19 cellular contexts compared by ENCODE assay signal in the genomic region with DNA sequence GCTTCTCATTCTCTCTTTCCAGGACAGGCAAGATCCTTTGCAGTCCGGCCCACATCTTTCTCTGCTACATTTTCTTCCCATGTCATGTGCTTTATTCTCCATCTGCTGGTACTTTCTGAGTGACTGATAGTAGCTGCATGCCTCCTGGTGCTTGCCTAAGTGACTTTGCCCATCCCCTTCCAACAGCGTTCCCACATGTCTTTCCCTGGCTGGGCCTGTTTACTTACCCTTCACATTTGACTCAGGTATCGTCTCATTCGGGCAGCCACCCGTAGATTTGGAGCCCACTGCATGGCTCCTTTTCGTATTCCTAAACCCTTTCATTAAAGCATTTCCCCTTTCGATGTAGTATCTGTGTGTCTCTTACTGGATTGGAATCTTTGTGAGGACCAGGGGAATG. TPM values are rescaled to one million over a fixed set of nuclear protein-coding genes. Genes with fewer than 3 reads are reported as not detected.
DNase-seq lines count a peak whose midpoint lies in the region; ATAC-seq and TF ChIP-seq lines count a peak whose summit lies in the region.
"Had no signal": no experiment of that assay in that cellular context is flagged by ENCODE, and none has a peak within 500 bp of the region (broad histone marks: within the 10 kb centered on the region; RNA-seq: fewer than 3 reads in every experiment).

No MANE protein-coding gene starts in this region.

- H3K9me3 ChIP-seq in right atrium auricular region (no peaks in the 10 kb centered on the region), right cardiac atrium (ENCODE audit: control insufficient read depth, low read length) (no peaks in the 10 kb centered on the region), sigmoid colon (no peaks in the 10 kb centered on the region)
- H3K9me3 ChIP-seq: HAP-1, SK-N-SH had no signal

- H3K27me3 ChIP-seq in right atrium auricular region = no peaks in the 10 kb centered on the region
- no peaks in the 10 kb centered on the region for H3K27me3 ChIP-seq in right cardiac atrium (ENCODE audit: control insufficient read depth, insufficient read depth)
- H3K27me3 ChIP-seq in sigmoid colon = no peaks in the 10 kb centered on the region

- WGBS in right cardiac atrium = 87% methylated on average over 7 of the region's 7 CpGs
- 91% methylated on average over 7 of the region's 7 CpGs for WGBS in sigmoid colon, 2 donors

- ATAC-seq in Right ventricle myocardium superior (ENCODE audit: poor library complexity) = peak; percentile 36
- peak; percentile 25 to 50 for ATAC-seq in right cardiac atrium
- ATAC-seq: GM12878 had no signal

- intact Hi-C loops in Right ventricle myocardium superior (cut with DNase I) (no loop called here), right cardiac atrium (cut with DNase I) (no loop called here), sigmoid colon (cut with DNase I) (no loop called here)

- no peaks in the 10 kb centered on the region for H3K4me1 ChIP-seq in right atrium auricular region
- H3K4me1 ChIP-seq in right cardiac atrium (ENCODE audit: control insufficient read depth, insufficient read depth, low read length) = no peaks in the 10 kb centered on the region
- H3K4me1 ChIP-seq in sigmoid colon = no peaks in the 10 kb centered on the region
- H3K4me1 ChIP-seq: HAP-1 had no signal

- no peak for TF ChIP-seq EP300 in sigmoid colon (IDR thresholded peaks at IDR 0.05)

- H3K36me3 ChIP-seq in right atrium auricular region (peaks cover 29% of the 10 kb centered on the region), sigmoid colon (peaks cover 10 to 79% (median 36%) of the 10 kb centered on the region in 4 donors)

- H3K27ac ChIP-seq in right atrium auricular region (peak overlapping the region in 1 of 2 donors; percentile 84), right cardiac atrium (ENCODE audit: low read length) (peak overlapping the region; percentile 6), sigmoid colon (no peak overlapping the region)
- H3K27ac ChIP-seq: C4-2B, HL-60, KMS-11 had no signal

- H3K4me3 ChIP-seq in right atrium auricular region = no peak overlapping the region
- H3K4me3 ChIP-seq in right cardiac atrium (ENCODE audit: low read length) = no peak overlapping the region
- H3K4me3 ChIP-seq in sigmoid colon = no peak overlapping the region
- H3K4me3 ChIP-seq: GM12878, HAP-1 had no signal

- no peak for TF ChIP-seq POLR2A in sigmoid colon (IDR thresholded peaks at IDR 0.05)

- no peak for DNase-seq in Right ventricle myocardium superior
- DNase-seq in right atrium auricular region (ENCODE audit: low spot score) = no peak
- DNase-seq in NCI-H1694 (lab: John Stamatoyannopoulos, UW) = peak; percentile 28
- DNase-seq in right cardiac atrium = no peak
- peak; percentile 17 for DNase-seq in sigmoid colon
- no peak for DNase-seq in mucosa of gallbladder (ENCODE audit: low spot score)
- no peak for DNase-seq in COR-L47 (lab: John Stamatoyannopoulos, UW)
- no peak for DNase-seq in NCI-H1417 treated with DMSO at 0.1 percent for 48 hours (lab: John Stamatoyannopoulos, UW)
- DNase-seq: EL, MV-4-11, NCI-H1930, NCI-H446, SHP77, SK-N-SH had no signal

- TF ChIP-seq CTCF in right atrium auricular region (IDR thresholded peaks at IDR 0.05) = no peak
- TF ChIP-seq CTCF in sigmoid colon (IDR thresholded peaks at IDR 0.05) = no peak

RNA-seq across cellular contexts. Expression of gene TYW1, which starts 24.6 kb away (rescaled TPM):
- total RNA-seq in Right ventricle myocardium superior (10.0 TPM), right atrium auricular region (10 to 100 TPM; 12.4 to 23.8 TPM), right cardiac atrium (10 to 100 TPM; 10.2 to 12.1 (median 11.7) TPM), sigmoid colon (10 to 100 TPM; 14.3 to 47.2 (median 24.0) TPM), mucosa of gallbladder (14.0 TPM)
- polyA plus RNA-seq in right cardiac atrium (7.0 TPM), sigmoid colon (10 to 100 TPM in 1 of 3 donors, 1 to 10 TPM in 2; 3.0 to 10.7 (median 6.0) TPM)

RNA-seq across cellular contexts. Expression of gene SBDS, which starts 25.9 kb away (rescaled TPM):
- 180 TPM for total RNA-seq in Right ventricle myocardium superior
- 100 to 1,000 TPM; 139 to 212 TPM for total RNA-seq in right atrium auricular region
- 100 to 1,000 TPM; 170 to 237 (median 193) TPM for total RNA-seq in right cardiac atrium
- 214 TPM for polyA plus RNA-seq in right cardiac atrium
- total RNA-seq in sigmoid colon = 100 to 1,000 TPM; 116 to 190 (median 185) TPM
- polyA plus RNA-seq in sigmoid colon = 100 to 1,000 TPM in 2 of 3 donors, 10 to 100 TPM in 1; 94.7 to 266 (median 187) TPM
- 124 TPM for total RNA-seq in mucosa of gallbladder

Comparison
In these comparisons a context has a peak if more than half of its experiments do, and no peak if none do; other contexts are left out.
1. DNase-seq: peak in NCI-H1694 (single experiment) and sigmoid colon (single experiment); none in Right ventricle myocardium superior (single experiment), right atrium auricular region (single experiment), right cardiac atrium (0 of 3), mucosa of gallbladder (single experiment), COR-L47 (single experiment) and NCI-H1417 treated with DMSO at 0.1 percent for 48 hours (single experiment).